Comparison of ENCODE assay signal across 21 cellular contexts in the genomic region with DNA sequence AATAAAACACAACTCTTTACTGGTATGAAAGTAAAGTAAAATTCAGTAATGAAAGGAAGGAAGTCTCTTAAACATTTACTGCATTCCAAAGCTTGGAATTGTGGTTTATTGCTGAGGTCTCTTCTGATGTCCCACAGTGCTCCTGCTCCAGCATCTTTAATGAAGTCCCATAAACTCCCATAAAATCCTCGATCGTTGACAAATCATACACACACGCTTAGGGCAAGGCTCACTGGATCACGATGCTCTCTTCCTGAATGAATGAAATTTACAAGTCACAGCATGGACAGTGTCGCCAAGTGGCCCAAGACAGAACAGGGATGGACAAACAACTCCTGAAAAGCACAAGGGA.
DNase-seq lines count a peak whose midpoint lies in the region; ATAC-seq, FAIRE-seq and TF ChIP-seq lines count a peak whose summit lies in the region.
"Had no signal": no experiment of that assay in that cellular context is flagged by ENCODE, and none has a peak within 500 bp of the region (broad histone marks: within the 10 kb centered on the region; RNA-seq: fewer than 3 reads in every experiment).

No MANE protein-coding gene starts in this region.

- no peak overlapping the region for H3K4me3 ChIP-seq in astrocyte (ENCODE audit: insufficient read depth, low read depth, low read length)
- H3K4me3 ChIP-seq in mucosa of descending colon = no peak overlapping the region
- H3K4me3 ChIP-seq in upper lobe of left lung = no peak overlapping the region
- H3K4me3 ChIP-seq: transverse colon had no signal

- no peaks in the 10 kb centered on the region for H3K4me1 ChIP-seq in astrocyte (ENCODE audit: insufficient read depth, low read length)
- no peaks in the 10 kb centered on the region for H3K4me1 ChIP-seq in mucosa of descending colon (ENCODE audit: low read depth)
- H3K4me1 ChIP-seq in upper lobe of left lung = peaks cover 0 to 5% (median 0%) of the 10 kb centered on the region in 4 donors

- intact Hi-C loops in left ventricle myocardium superior (cut with micrococcal nuclease) (no loop called here), left cardiac atrium (cut with DNase I) (no loop called here), mucosa of descending colon (cut with DNase I, micrococcal nuclease) (no loop called here)

- H4K20me1 ChIP-seq in astrocyte (ENCODE audit: insufficient read depth, low read length) = no peaks in the 10 kb centered on the region

- H3K27ac ChIP-seq in astrocyte (ENCODE audit: low read depth, low read length) = no peak overlapping the region
- H3K27ac ChIP-seq in upper lobe of left lung = no peak overlapping the region
- H3K27ac ChIP-seq: transverse colon had no signal

- DNase-seq in left ventricle myocardium superior (no peak), left cardiac atrium (no peak), astrocyte (ENCODE audit: low read depth) (no peak), mucosa of descending colon (peak in 1 of 3 donors; percentile 9), upper lobe of left lung (no peak), NOMO-1 treated with dmso at 0.1 percent for 144 hours (lab: John Stamatoyannopoulos, UW; ENCODE audit: unreplicated experiment) (no peak)
- no peak for DNase-seq in stimulated activated CD4-positive, alpha-beta T cell treated with anti-CD3 and anti-CD28 coated beads, Interleukin-2, amount 100 ng/mL, for 48 hours
- no peak for DNase-seq in stimulated activated CD8-positive, alpha-beta memory T cell treated with anti-CD3 and anti-CD28 coated beads, Interleukin-4, amount 100 ng/mL, for 48 hours
- DNase-seq: activated CD4-positive, alpha-beta T cell treated with anti-CD3 and anti-CD28 coated beads for 48 hours; activated naive CD8-positive, alpha-beta T cell treated with anti-CD3 and anti-CD28 coated beads, Interleukin-2, amount 50 U/mL, for 24 hours; DMS53; KG1; NCI-H2029; stimulated activated naive CD8-positive, alpha-beta T cell treated with anti-CD3 and anti-CD28 coated beads, Interleukin-15, Interleukin-2, amounts not matched to agents 100 U/mL and 50 U/mL, for 24 hours; SW 1271; transverse colon had no signal

- H3K27me3 Mint-ChIP-seq in astrocyte (ENCODE audit: low read depth, unreplicated experiment) = peaks cover 8% of the 10 kb centered on the region
- H3K27me3 Mint-ChIP-seq: activated naive CD8-positive, alpha-beta T cell treated with anti-CD3 and anti-CD28 coated beads, Interleukin-2, amount 50 U/mL, for 24 hours had no signal

- TF ChIP-seq CTCF in astrocyte (IDR thresholded peaks at IDR 0.05; ENCODE audit: insufficient read depth, low read depth, low read length) (no peak), mucosa of descending colon (IDR thresholded peaks at IDR 0.05) (no peak), upper lobe of left lung (IDR thresholded peaks at IDR 0.05) (no peak)

- ATAC-seq in left ventricle myocardium superior (peak; percentile 12), left cardiac atrium (no peak), mucosa of descending colon (peak; percentile 82), upper lobe of left lung (ENCODE audit: low FRiP score in 2 of 2) (no peak)
- ATAC-seq: activated naive CD8-positive, alpha-beta T cell treated with anti-CD3 and anti-CD28 coated beads, Interleukin-2, amount 50 U/mL, for 24 hours; left lobe of liver; stimulated activated naive CD8-positive, alpha-beta T cell treated with anti-CD3 and anti-CD28 coated beads, Interleukin-15, Interleukin-2, amounts not matched to agents 100 U/mL and 50 U/mL, for 24 hours had no signal

- no peak for TF ChIP-seq EP300 in upper lobe of left lung (IDR thresholded peaks at IDR 0.05)

- no peak overlapping the region for H2AFZ ChIP-seq in astrocyte (ENCODE audit: low read depth, low read length)

- no peak for TF ChIP-seq POLR2A in upper lobe of left lung (IDR thresholded peaks at IDR 0.05)

- H3K36me3 ChIP-seq in astrocyte (ENCODE audit: insufficient read depth, low read length) (no peaks in the 10 kb centered on the region), mucosa of descending colon (ENCODE audit: low read depth) (no peaks in the 10 kb centered on the region), upper lobe of left lung (no peaks in the 10 kb centered on the region)
- H3K36me3 ChIP-seq: transverse colon had no signal

- peaks cover 3% of the 10 kb centered on the region for H3K4me1 Mint-ChIP-seq in astrocyte (ENCODE audit: low read depth, unreplicated experiment)

- peak; percentile 47 for FAIRE-seq in astrocyte (lab: Jason Lieb, UNC)
- FAIRE-seq: A204.1, bronchial epithelial cell, TTC549 had no signal

- no peak overlapping the region for H3K27ac Mint-ChIP-seq in astrocyte (ENCODE audit: unreplicated experiment)
- H3K27ac Mint-ChIP-seq: activated naive CD8-positive, alpha-beta T cell treated with anti-CD3 and anti-CD28 coated beads, Interleukin-2, amount 50 U/mL, for 24 hours; activated T-helper 2 cell treated with anti-CD3 and anti-CD28 coated beads, Interferon-gamma antibody, Interleukin-2, Interleukin-4, amounts not matched to agents 10 μg/mL and 5 μg/mL and 100 μg/mL, durations not matched to agents 14 hours and 24 hours and 36 hours had no signal

- H3K4me2 ChIP-seq in astrocyte (ENCODE audit: low read length) = peak overlapping the region; percentile 61

- H3K36me3 Mint-ChIP-seq in astrocyte (ENCODE audit: low read depth, unreplicated experiment) = peaks cover 3% of the 10 kb centered on the region

- 70 to 86% methylated on average over 5 of the region's 5 CpGs for WGBS in upper lobe of left lung, 2 donors

- H3K9me3 ChIP-seq in astrocyte (ENCODE audit: insufficient read depth, low read depth, low read length) (no peaks in the 10 kb centered on the region), mucosa of descending colon (no peaks in the 10 kb centered on the region), upper lobe of left lung (no peaks in the 10 kb centered on the region)
- H3K9me3 ChIP-seq: transverse colon had no signal

- no peaks in the 10 kb centered on the region for H3K79me2 ChIP-seq in astrocyte (ENCODE audit: insufficient read depth, low read length)

- H3K27me3 ChIP-seq in astrocyte (ENCODE audit: insufficient read depth, low read length) = no peaks in the 10 kb centered on the region
- no peaks in the 10 kb centered on the region for H3K27me3 ChIP-seq in upper lobe of left lung
- H3K27me3 ChIP-seq: transverse colon had no signal

- no peak overlapping the region for H3K4me3 Mint-ChIP-seq in astrocyte (ENCODE audit: unreplicated experiment)
- H3K4me3 Mint-ChIP-seq: activated naive CD8-positive, alpha-beta T cell treated with anti-CD3 and anti-CD28 coated beads, Interleukin-2, amount 50 U/mL, for 24 hours had no signal

- H3K9ac ChIP-seq in astrocyte (ENCODE audit: low read length) = no peak overlapping the region

- peaks cover 4% of the 10 kb centered on the region for H3K9me3 Mint-ChIP-seq in astrocyte (ENCODE audit: unreplicated experiment)
- H3K9me3 Mint-ChIP-seq: activated naive CD8-positive, alpha-beta T cell treated with anti-CD3 and anti-CD28 coated beads, Interleukin-2, amount 50 U/mL, for 24 hours; activated T-helper 2 cell treated with anti-CD3 and anti-CD28 coated beads, Interferon-gamma antibody, Interleukin-2, Interleukin-4, amounts not matched to agents 10 μg/mL and 5 μg/mL and 100 μg/mL, durations not matched to agents 14 hours and 24 hours and 36 hours had no signal

Comparison
In these comparisons a context has a peak if more than half of its experiments do, and no peak if none do; other contexts are left out.
1. ATAC-seq: peak in left ventricle myocardium superior (single experiment) and mucosa of descending colon (single experiment); none in left cardiac atrium (0 of 2) and upper lobe of left lung (0 of 2).